In genomic region chr18:51010218-51010617, GRCh38 we compare ENCODE assay signal across 18 cellular contexts. TPM values are rescaled to one million over a fixed set of nuclear protein-coding genes. Genes with fewer than 3 reads are reported as not detected.
DNase-seq lines count a peak whose midpoint lies in the region; ATAC-seq and TF ChIP-seq lines count a peak whose summit lies in the region.
"Had no signal": no experiment of that assay in that cellular context is flagged by ENCODE, and none has a peak within 500 bp of the region (broad histone marks: within the 10 kb centered on the region; RNA-seq: fewer than 3 reads in every experiment).

No MANE protein-coding gene starts in this region.

- no peaks in the 10 kb centered on the region for H3K79me1 ChIP-seq in mesendoderm (ENCODE audit: low read length)

- no peak overlapping the region for H3K56ac ChIP-seq in mesendoderm (ENCODE audit: low read length)

- no peak overlapping the region for H3K4me3 ChIP-seq in HEK293 (ENCODE audit: low read depth, low read length)
- no peak overlapping the region for H3K4me3 ChIP-seq in mesendoderm (ENCODE audit: low read length)
- H3K4me3 ChIP-seq: BLaER1, HAP-1 had no signal

- CTCF ChIA-PET in HEK293 (lab: Yijun Ruan, JAX): interaction anchor here (0.6 to 2.3 kb wide), 4 partner anchors 27 to 288 kb away, joined by 4 to 6 read pairs (median 5); no protein-coding TSS in a partner anchor

- H2AK5ac ChIP-seq in mesendoderm (ENCODE audit: low read length): no peak overlapping the region

- no peak overlapping the region for H4K8ac ChIP-seq in mesendoderm (ENCODE audit: low read depth, low read length)

- H3K9ac ChIP-seq in mesendoderm (ENCODE audit: low read length): no peak overlapping the region
- H3K9ac ChIP-seq: BLaER1 had no signal

- H2BK5ac ChIP-seq in mesendoderm (ENCODE audit: low read length): no peak overlapping the region

- H3K23ac ChIP-seq in mesendoderm (ENCODE audit: low read length): no peak overlapping the region

- H3K4me1 ChIP-seq in HEK293 (ENCODE audit: control insufficient read depth, insufficient read depth, low read length): peaks cover 30% of the 10 kb centered on the region
- H3K4me1 ChIP-seq in foreskin keratinocyte: no peaks in the 10 kb centered on the region
- peaks cover 2% of the 10 kb centered on the region for H3K4me1 ChIP-seq in mesendoderm (ENCODE audit: control insufficient read depth, low read depth, low read length)
- H3K4me1 ChIP-seq: BLaER1 had no signal

- no peak overlapping the region for H3K18ac ChIP-seq in mesendoderm (ENCODE audit: low read length)

- TF ChIP-seq CTCF in HEK293 (tag by site-specific recombination; IDR thresholded peaks at IDR 0.05) (no peak), foreskin keratinocyte (conservative IDR thresholded peaks at IDR 0.05) (no peak)

- no peak overlapping the region for H2BK120ac ChIP-seq in mesendoderm (ENCODE audit: low read depth, low read length)

- POLR2A ChIA-PET in HEK293 (lab: Yijun Ruan, JAX): interaction anchor here (1.0 to 1.9 kb wide), 3 partner anchors 18 to 131 kb away, joined by 3 to 8 read pairs (median 7); partner anchors contain the start of genes ME2 and SMAD4

- no peak overlapping the region for H4K5ac ChIP-seq in mesendoderm (ENCODE audit: low read length)

- H3K4ac ChIP-seq in mesendoderm (ENCODE audit: low read depth, low read length): no peak overlapping the region

- H3K4me2 ChIP-seq in mesendoderm (ENCODE audit: low read length): no peak overlapping the region
- H3K4me2 ChIP-seq: BLaER1 had no signal

- no peak overlapping the region for H2BK15ac ChIP-seq in mesendoderm (replicated peaks; ENCODE audit: low read depth)

- H3K9me3 ChIP-seq in HEK293 (ENCODE audit: control insufficient read depth, insufficient read depth, low read depth, low read length): no peaks in the 10 kb centered on the region
- H3K9me3 ChIP-seq: Caco-2, HAP-1 had no signal

- H3K79me2 ChIP-seq in mesendoderm (ENCODE audit: control insufficient read depth, insufficient read depth, low read length): no peaks in the 10 kb centered on the region

- DNase-seq in NCI-H226: peak; percentile 12
- peak in 1 of 2 donors; percentile 7 for DNase-seq in foreskin keratinocyte
- DNase-seq in mesendoderm: peak; percentile 35
- no peak for DNase-seq in NCI-H1694 treated with DMSO at 0.1 percent for 48 hours (lab: John Stamatoyannopoulos, UW)
- no peak for DNase-seq in AG20443 (ENCODE audit: low spot score)
- DNase-seq in NCI-H345 treated with DMSO at 0.1 percent for 48 hours (lab: John Stamatoyannopoulos, UW; ENCODE audit: unreplicated experiment): no peak
- no peak for DNase-seq in activated CD4-positive, alpha-beta T cell treated with anti-CD3 and anti-CD28 coated beads for 48 hours
- DNase-seq: Caco-2; CD4-positive, CD25-positive, alpha-beta regulatory T cell; CD8-positive, alpha-beta T cell; DMS53; DMS79 treated with DMSO at 0.1 percent for 48 hours; GF-D8; GOT3 had no signal

- no peak overlapping the region for H3K27ac ChIP-seq in HEK293 (ENCODE audit: extremely low read depth, low read depth, low read length)
- H3K27ac ChIP-seq in foreskin keratinocyte: no peak overlapping the region
- no peak overlapping the region for H3K27ac ChIP-seq in mesendoderm (ENCODE audit: low read depth, low read length)
- H3K27ac ChIP-seq: BLaER1, C4-2B had no signal

- H3K27me3 ChIP-seq in foreskin keratinocyte (no peaks in the 10 kb centered on the region), mesendoderm (ENCODE audit: insufficient read depth, low read length, poor library complexity) (no peaks in the 10 kb centered on the region)
- H3K27me3 ChIP-seq: BLaER1 had no signal

- ATAC-seq in foreskin keratinocyte: peak; percentile 42
- ATAC-seq: CD8-positive, alpha-beta T cell had no signal

- H3K36me3 ChIP-seq in HEK293 (ENCODE audit: control insufficient read depth in 2 of 2, insufficient read depth in 1 of 2, low read length in 2 of 2): no peaks in the 10 kb centered on the region
- no peaks in the 10 kb centered on the region for H3K36me3 ChIP-seq in mesendoderm (ENCODE audit: control insufficient read depth, insufficient read depth, low read length)
- H3K36me3 ChIP-seq: HAP-1 had no signal

TF ChIP-seq in HEK293, 187 proteins besides CTCF, POLR2A, EP300 and RAD21:
- TF ChIP-seq ZBTB8A (tag by site-specific recombination; IDR thresholded peaks at IDR 0.05) (no peak), ELK4 (IDR thresholded peaks at IDR 0.05; ENCODE audit: borderline replicate concordance, low read depth, low read length) (no peak), ZXDB (tag by site-specific recombination; IDR thresholded peaks at IDR 0.05) (peak; percentile 15; the same call in 1 of the 2 replicates), ZNF280C (tag by site-specific recombination; IDR thresholded peaks at IDR 0.05) (no peak), ZNF341 (tag by site-specific recombination; IDR thresholded peaks at IDR 0.05; ENCODE audit: low read depth) (no peak), ZNF501 (tag by site-specific recombination; IDR thresholded peaks at IDR 0.05) (no peak), ZNF146 (tag by site-specific recombination; IDR thresholded peaks at IDR 0.05) (no peak), ZNF510 (tag by site-specific recombination; IDR thresholded peaks at IDR 0.05; ENCODE audit: insufficient replicate concordance) (no peak), ZNF112 (tag by site-specific recombination; IDR thresholded peaks at IDR 0.05) (no peak), WT1 (tag by site-specific recombination; IDR thresholded peaks at IDR 0.05) (peak; percentile 35; the same call in 1 of the 2 replicates)

RNA-seq across cellular contexts. Expression of gene SMAD4, which starts 19.8 kb away (rescaled TPM):
- 60.1 and 68.2 TPM in 2 replicates for total RNA-seq in foreskin keratinocyte
- polyA plus RNA-seq in foreskin keratinocyte: 8.1 and 11.5 TPM in 2 replicates
- polyA plus RNA-seq in mesendoderm (2013, experiment 1 of 2): 46.6 TPM
- 45.3 TPM for polyA plus RNA-seq in mesendoderm (2013, experiment 2 of 2)

RNA-seq across cellular contexts. Expression of gene ELAC1, which starts 42.4 kb away (rescaled TPM):
- 7.2 and 7.9 TPM in 2 replicates for total RNA-seq in foreskin keratinocyte
- polyA plus RNA-seq in foreskin keratinocyte: 6.8 and 7.3 TPM in 2 replicates
- 5.2 TPM for polyA plus RNA-seq in mesendoderm (2013, experiment 1 of 2)
- polyA plus RNA-seq in mesendoderm (2013, experiment 2 of 2): 4.8 TPM

Comparison
In these comparisons a context has a peak if more than half of its experiments do, and no peak if none do; other contexts are left out.
1. DNase-seq: peak in NCI-H226 (single experiment) and mesendoderm (single experiment); none in NCI-H1694 treated with DMSO at 0.1 percent for 48 hours (single experiment), AG20443 (single experiment), NCI-H345 treated with DMSO at 0.1 percent for 48 hours (single experiment) and activated CD4-positive, alpha-beta T cell treated with anti-CD3 and anti-CD28 coated beads for 48 hours (single experiment).